ENCODE assay signal across 16 cellular contexts in the genomic region with DNA sequence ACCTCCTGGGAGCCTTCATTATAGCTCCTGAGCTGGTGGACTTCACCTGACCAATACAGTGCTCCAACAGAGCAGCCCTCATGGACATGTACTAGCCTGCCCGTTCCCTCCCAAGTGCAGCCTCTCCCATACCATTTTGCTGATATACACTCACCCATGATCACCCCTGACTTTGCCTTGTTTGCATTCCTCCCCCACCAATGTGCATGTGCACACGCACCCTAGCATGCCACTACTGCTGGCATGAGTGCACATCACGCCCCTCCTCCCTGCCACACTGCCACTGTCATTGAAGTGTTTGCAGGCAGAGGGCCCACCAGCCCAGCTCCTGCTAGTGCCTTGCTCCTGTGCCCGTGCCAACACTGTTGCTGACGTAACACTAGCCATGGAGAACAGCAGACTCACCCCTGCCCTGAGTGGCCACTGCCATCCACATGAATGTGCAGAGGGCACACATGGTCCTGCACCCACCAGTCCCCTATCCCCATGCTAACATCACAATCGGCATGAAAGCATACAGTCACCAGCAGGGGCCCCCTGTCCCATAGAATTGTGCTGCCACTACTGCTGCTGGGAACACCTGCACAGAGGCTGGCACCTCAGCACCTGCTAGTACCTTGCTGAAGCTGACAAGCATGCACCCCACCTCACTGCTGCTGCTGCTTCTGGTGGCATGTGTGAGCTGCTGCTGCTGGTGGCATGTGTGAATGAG.
A peak's percentile ranks its signal among the peaks of the same experiment; 100 is the strongest.
DNase-seq lines count a peak whose midpoint lies in the region; ATAC-seq and TF ChIP-seq lines count a peak whose summit lies in the region.
"Had no signal": no experiment of that assay in that cellular context is flagged by ENCODE, and none has a peak within 500 bp of the region (broad histone marks: within the 10 kb centered on the region; RNA-seq: fewer than 3 reads in every experiment).

No MANE protein-coding gene starts in this region.

- no peaks in the 10 kb centered on the region for H3K9me3 ChIP-seq in mammary epithelial cell (replicated peaks; ENCODE audit: insufficient read depth, low read length)
- no peaks in the 10 kb centered on the region for H3K9me3 ChIP-seq in lower lobe of right lung
- H3K9me3 ChIP-seq: A549, HAP-1, spleen had no signal

- H3K79me2 ChIP-seq in mammary epithelial cell (ENCODE audit: insufficient read depth, low read length), result no peaks in the 10 kb centered on the region

- intact Hi-C loops in mammary epithelial cell (cut with micrococcal nuclease), result loop anchor here (2.0 kb wide), 1 partner anchor 19 kb away; no protein-coding TSS in a partner anchor
- intact Hi-C loops in lower lobe of right lung (cut with DNase I), result no loop called here

- in situ Hi-C loops in mammary epithelial cell (cut with MboI; ENCODE audit: low sequenced_read_pairs in 2 of 2), result no loop called here

- peak in 1 of 2 donors; percentile 14 for TF ChIP-seq CTCF in mammary epithelial cell (conservative IDR thresholded peaks at IDR 0.05 in 1 of 2, IDR thresholded peaks at IDR 0.05 in 1 of 2; ENCODE audit: extremely low read depth in 1 of 2, insufficient read depth in 1 of 2, low read depth in 1 of 2, low read length in 2 of 2)
- TF ChIP-seq CTCF in lower lobe of right lung (IDR thresholded peaks at IDR 0.05), result no peak

- H3K4me3 ChIP-seq in mammary epithelial cell (replicated peaks in 1 of 3; ENCODE audit: insufficient read depth in 1 of 3, low read depth in 2 of 3, low read length in 3 of 3) (no peak overlapping the region), lower lobe of right lung (no peak overlapping the region)
- H3K4me3 ChIP-seq: A549, HAP-1, spleen had no signal

- peaks cover 17% of the 10 kb centered on the region for H3K4me1 ChIP-seq in mammary epithelial cell (ENCODE audit: insufficient read depth, low read length)
- H3K4me1 ChIP-seq in lower lobe of right lung, result no peaks in the 10 kb centered on the region
- H3K4me1 ChIP-seq: A549, spleen had no signal

- peak in 1 of 2 donors; percentile 10 for ATAC-seq in lower lobe of right lung

- H3K27ac ChIP-seq in mammary epithelial cell (ENCODE audit: insufficient read depth, low read depth, low read length), result no peak overlapping the region
- H3K27ac ChIP-seq in lower lobe of right lung, result no peak overlapping the region
- H3K27ac ChIP-seq: A549, HL-60, spleen had no signal

- 51% methylated on average over 6 of the region's 6 CpGs for WGBS in mammary epithelial cell (ENCODE audit: low coverage, missing lambda C conversion rate)

- H3K36me3 ChIP-seq in mammary epithelial cell (ENCODE audit: insufficient read depth, low read length) (no peaks in the 10 kb centered on the region), lower lobe of right lung (no peaks in the 10 kb centered on the region)
- H3K36me3 ChIP-seq: HAP-1, spleen had no signal

- CTCF ChIA-PET in mammary epithelial cell (lab: Charles Lee; ENCODE audit: low non-redundant PET), result no interaction called here

- DNase-seq in NCI-H2107 treated with DMSO at 0.1 percent for 48 hours (lab: John Stamatoyannopoulos, UW; ENCODE audit: unreplicated experiment), result peak; percentile 40
- no peak for DNase-seq in NCI-H2107 (lab: John Stamatoyannopoulos, UW)
- peak; percentile 57 for DNase-seq in HPDE6-E6E7 (ENCODE audit: extremely low spot score)
- DNase-seq in mammary epithelial cell, result peak; percentile 76
- peak; percentile 45 for DNase-seq in lower lobe of right lung
- DNase-seq in iPS-NIHi11 (ENCODE audit: low spot score), result no peak
- no peak for DNase-seq in SK-N-DZ (ENCODE audit: low spot score)
- DNase-seq in activated gamma-delta T cell (lab: John Stamatoyannopoulos, UW), result no peak
- DNase-seq: activated CD4-positive, alpha-beta T cell treated with anti-CD3 and anti-CD28 coated beads, Interleukin-2, amount 50 U/mL, for 1 hour; activated effector memory CD4-positive, alpha-beta T cell treated with anti-CD3 and anti-CD28 coated beads, Interleukin-2, amount 50 U/mL, for 16 hours; Kasumi-1; occipital lobe; spleen had no signal

- no TSS peak for BruUV-seq in mammary epithelial cell (replicated peaks; lab: Mats Ljungman, UMichigan)

- dilution Hi-C loops in mammary epithelial cell (cut with HindIII; ENCODE audit: low sequenced_read_pairs), result no loop called here

- H2AFZ ChIP-seq in mammary epithelial cell (ENCODE audit: low read depth, low read length), result peak overlapping the region; percentile 6

- peak overlapping the region; percentile 15 for H3K4me2 ChIP-seq in mammary epithelial cell (ENCODE audit: insufficient read depth, low read depth, low read length)
- H3K4me2 ChIP-seq: A549 had no signal

- no peaks in the 10 kb centered on the region for H4K20me1 ChIP-seq in mammary epithelial cell (ENCODE audit: insufficient read depth, low read length)

- H3K27me3 ChIP-seq in mammary epithelial cell (ENCODE audit: insufficient read depth, low read length), result peaks cover 5% of the 10 kb centered on the region
- H3K27me3 ChIP-seq in lower lobe of right lung (ENCODE audit: low read depth), result no peaks in the 10 kb centered on the region

- H3K9ac ChIP-seq in mammary epithelial cell (ENCODE audit: insufficient read depth, low read length), result no peak overlapping the region

Comparison
In these comparisons a context has a peak if more than half of its experiments do, and no peak if none do; other contexts are left out.
1. DNase-seq: peak in NCI-H2107 treated with DMSO at 0.1 percent for 48 hours (single experiment), HPDE6-E6E7 (single experiment), mammary epithelial cell (single experiment) and lower lobe of right lung (single experiment); none in NCI-H2107 (single experiment), iPS-NIHi11 (single experiment), SK-N-DZ (single experiment) and activated gamma-delta T cell (single experiment).